Comparison of ENCODE assay signal across 1 cellular context in the genomic region with DNA sequence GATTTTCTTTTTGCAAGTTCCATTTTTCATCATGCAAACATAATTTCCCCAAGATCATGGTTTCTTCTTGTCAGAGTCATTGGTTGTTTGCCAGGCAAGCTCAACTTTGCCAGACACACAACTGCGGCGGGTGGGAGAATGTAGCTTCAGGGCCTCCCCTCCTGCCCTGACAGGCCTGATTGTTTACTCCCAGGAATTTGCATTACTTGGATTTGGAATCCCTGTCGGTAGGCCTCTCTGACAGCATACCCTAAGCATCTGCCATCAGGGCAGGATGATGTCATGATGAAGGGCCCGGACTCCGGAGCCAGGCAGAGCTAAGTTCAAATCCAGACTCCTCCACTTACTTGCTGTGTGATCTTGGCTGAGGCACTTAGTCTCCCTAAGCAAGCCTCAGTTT.
TF ChIP-seq lines count a peak whose summit lies in the region.

No MANE protein-coding gene starts in this region.

TF ChIP-seq in GM23338, 12 proteins besides CTCF, POLR2A, EP300 and RAD21 (continued from another document):
- TF ChIP-seq, protein P1, sequence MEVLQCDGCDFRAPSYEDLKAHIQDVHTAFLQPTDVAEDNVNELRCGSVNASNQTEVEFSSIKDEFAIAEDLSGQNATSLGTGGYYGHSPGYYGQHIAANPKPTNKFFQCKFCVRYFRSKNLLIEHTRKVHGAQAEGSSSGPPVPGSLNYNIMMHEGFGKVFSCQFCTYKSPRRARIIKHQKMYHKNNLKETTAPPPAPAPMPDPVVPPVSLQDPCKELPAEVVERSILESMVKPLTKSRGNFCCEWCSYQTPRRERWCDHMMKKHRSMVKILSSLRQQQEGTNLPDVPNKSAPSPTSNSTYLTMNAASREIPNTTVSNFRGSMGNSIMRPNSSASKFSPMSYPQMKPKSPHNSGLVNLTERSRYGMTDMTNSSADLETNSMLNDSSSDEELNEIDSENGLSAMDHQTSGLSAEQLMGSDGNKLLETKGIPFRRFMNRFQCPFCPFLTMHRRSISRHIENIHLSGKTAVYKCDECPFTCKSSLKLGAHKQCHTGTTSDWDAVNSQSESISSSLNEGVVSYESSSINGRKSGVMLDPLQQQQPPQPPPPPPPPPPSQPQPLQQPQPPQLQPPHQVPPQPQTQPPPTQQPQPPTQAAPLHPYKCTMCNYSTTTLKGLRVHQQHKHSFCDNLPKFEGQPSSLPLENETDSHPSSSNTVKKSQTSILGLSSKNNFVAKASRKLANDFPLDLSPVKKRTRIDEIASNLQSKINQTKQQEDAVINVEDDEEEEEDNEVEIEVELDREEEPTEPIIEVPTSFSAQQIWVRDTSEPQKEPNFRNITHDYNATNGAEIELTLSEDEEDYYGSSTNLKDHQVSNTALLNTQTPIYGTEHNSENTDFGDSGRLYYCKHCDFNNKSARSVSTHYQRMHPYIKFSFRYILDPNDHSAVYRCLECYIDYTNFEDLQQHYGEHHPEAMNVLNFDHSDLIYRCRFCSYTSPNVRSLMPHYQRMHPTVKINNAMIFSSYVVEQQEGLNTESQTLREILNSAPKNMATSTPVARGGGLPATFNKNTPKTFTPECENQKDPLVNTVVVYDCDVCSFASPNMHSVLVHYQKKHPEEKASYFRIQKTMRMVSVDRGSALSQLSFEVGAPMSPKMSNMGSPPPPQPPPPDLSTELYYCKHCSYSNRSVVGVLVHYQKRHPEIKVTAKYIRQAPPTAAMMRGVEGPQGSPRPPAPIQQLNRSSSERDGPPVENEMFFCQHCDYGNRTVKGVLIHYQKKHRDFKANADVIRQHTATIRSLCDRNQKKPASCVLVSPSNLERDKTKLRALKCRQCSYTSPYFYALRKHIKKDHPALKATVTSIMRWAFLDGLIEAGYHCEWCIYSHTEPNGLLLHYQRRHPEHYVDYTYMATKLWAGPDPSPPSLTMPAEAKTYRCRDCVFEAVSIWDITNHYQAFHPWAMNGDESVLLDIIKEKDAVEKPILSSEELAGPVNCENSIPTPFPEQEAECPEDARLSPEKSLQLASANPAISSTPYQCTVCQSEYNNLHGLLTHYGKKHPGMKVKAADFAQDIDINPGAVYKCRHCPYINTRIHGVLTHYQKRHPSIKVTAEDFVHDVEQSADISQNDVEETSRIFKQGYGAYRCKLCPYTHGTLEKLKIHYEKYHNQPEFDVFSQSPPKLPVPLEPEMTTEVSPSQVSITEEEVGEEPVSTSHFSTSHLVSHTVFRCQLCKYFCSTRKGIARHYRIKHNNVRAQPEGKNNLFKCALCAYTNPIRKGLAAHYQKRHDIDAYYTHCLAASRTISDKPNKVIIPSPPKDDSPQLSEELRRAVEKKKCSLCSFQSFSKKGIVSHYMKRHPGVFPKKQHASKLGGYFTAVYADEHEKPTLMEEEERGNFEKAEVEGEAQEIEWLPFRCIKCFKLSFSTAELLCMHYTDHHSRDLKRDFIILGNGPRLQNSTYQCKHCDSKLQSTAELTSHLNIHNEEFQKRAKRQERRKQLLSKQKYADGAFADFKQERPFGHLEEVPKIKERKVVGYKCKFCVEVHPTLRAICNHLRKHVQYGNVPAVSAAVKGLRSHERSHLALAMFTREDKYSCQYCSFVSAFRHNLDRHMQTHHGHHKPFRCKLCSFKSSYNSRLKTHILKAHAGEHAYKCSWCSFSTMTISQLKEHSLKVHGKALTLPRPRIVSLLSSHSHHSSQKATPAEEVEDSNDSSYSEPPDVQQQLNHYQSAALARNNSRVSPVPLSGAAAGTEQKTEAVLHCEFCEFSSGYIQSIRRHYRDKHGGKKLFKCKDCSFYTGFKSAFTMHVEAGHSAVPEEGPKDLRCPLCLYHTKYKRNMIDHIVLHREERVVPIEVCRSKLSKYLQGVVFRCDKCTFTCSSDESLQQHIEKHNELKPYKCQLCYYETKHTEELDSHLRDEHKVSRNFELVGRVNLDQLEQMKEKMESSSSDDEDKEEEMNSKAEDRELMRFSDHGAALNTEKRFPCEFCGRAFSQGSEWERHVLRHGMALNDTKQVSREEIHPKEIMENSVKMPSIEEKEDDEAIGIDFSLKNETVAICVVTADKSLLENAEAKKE (CRISPR knock-in tag; IDR thresholded peaks at IDR 0.05) = no peak
- TF ChIP-seq CREB1 (CRISPR knock-in tag; IDR thresholded peaks at IDR 0.05; ENCODE audit: low read depth) (no peak), EZH2 (IDR thresholded peaks at IDR 0.05; ENCODE audit: low read depth, unreplicated experiment) (no peak), POLR2AphosphoS5 (IDR thresholded peaks at IDR 0.05; ENCODE audit: low read depth) (no peak), EZH2phosphoT487 (IDR thresholded peaks at IDR 0.05; ENCODE audit: unreplicated experiment) (no peak), ZNF114 (CRISPR knock-in tag; IDR thresholded peaks at IDR 0.05) (no peak), ZNF331 (CRISPR knock-in tag; IDR thresholded peaks at IDR 0.05; ENCODE audit: low read depth) (no peak), STAT1 (IDR thresholded peaks at IDR 0.05; ENCODE audit: unreplicated experiment) (no peak), JUNB (IDR thresholded peaks at IDR 0.05; ENCODE audit: unreplicated experiment) (no peak)
- TF ChIP-seq, protein P2, sequence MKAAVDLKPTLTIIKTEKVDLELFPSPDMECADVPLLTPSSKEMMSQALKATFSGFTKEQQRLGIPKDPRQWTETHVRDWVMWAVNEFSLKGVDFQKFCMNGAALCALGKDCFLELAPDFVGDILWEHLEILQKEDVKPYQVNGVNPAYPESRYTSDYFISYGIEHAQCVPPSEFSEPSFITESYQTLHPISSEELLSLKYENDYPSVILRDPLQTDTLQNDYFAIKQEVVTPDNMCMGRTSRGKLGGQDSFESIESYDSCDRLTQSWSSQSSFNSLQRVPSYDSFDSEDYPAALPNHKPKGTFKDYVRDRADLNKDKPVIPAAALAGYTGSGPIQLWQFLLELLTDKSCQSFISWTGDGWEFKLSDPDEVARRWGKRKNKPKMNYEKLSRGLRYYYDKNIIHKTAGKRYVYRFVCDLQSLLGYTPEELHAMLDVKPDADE (IDR thresholded peaks at IDR 0.05) = no peak
- TF ChIP-seq, protein P3, sequence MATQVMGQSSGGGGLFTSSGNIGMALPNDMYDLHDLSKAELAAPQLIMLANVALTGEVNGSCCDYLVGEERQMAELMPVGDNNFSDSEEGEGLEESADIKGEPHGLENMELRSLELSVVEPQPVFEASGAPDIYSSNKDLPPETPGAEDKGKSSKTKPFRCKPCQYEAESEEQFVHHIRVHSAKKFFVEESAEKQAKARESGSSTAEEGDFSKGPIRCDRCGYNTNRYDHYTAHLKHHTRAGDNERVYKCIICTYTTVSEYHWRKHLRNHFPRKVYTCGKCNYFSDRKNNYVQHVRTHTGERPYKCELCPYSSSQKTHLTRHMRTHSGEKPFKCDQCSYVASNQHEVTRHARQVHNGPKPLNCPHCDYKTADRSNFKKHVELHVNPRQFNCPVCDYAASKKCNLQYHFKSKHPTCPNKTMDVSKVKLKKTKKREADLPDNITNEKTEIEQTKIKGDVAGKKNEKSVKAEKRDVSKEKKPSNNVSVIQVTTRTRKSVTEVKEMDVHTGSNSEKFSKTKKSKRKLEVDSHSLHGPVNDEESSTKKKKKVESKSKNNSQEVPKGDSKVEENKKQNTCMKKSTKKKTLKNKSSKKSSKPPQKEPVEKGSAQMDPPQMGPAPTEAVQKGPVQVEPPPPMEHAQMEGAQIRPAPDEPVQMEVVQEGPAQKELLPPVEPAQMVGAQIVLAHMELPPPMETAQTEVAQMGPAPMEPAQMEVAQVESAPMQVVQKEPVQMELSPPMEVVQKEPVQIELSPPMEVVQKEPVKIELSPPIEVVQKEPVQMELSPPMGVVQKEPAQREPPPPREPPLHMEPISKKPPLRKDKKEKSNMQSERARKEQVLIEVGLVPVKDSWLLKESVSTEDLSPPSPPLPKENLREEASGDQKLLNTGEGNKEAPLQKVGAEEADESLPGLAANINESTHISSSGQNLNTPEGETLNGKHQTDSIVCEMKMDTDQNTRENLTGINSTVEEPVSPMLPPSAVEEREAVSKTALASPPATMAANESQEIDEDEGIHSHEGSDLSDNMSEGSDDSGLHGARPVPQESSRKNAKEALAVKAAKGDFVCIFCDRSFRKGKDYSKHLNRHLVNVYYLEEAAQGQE (IDR thresholded peaks at IDR 0.05; ENCODE audit: unreplicated experiment) = no peak
